ENCODE assay signal across 1 cellular context in the genomic region with DNA sequence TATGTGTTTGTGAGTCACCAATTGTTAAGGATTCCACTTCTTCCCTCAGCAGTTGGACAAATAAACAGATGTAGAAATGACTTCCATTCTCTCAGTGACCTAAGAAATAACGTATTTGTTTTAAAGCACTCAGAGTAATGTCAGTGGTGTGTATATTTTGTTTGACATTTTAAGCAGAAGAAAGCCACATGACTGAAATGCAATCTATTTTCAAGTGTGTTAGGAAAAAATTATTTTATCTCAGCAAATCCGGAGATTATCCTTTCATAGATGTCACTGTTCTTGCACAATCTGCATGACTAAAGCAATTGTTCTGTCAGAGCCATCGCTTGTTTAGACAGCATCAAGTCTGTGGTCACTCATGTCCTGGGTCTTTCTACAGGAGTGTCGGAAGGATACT.
A peak's percentile ranks its signal among the peaks of the same experiment; 100 is the strongest.
TF ChIP-seq lines count a peak whose summit lies in the region.

No MANE protein-coding gene starts in this region.

TF ChIP-seq in HCT116, 20 proteins besides CTCF, POLR2A, EP300 and RAD21:
- TF ChIP-seq TCF7L2 (IDR thresholded peaks at IDR 0.05; ENCODE audit: borderline replicate concordance, extremely low read depth, insufficient read depth, insufficient read length) (no peak), JUND (IDR thresholded peaks at IDR 0.05) (0 out of 2 replicates have a peak, but pooled peaks have one; percentile 14), CEBPB (IDR thresholded peaks at IDR 0.05; ENCODE audit: low read depth) (peak; percentile 72), EZH2 (IDR thresholded peaks at IDR 0.05) (no peak), EGR1 (IDR thresholded peaks at IDR 0.05; ENCODE audit: low read depth) (no peak), ATF3 (IDR thresholded peaks at IDR 0.05) (no peak), ELF1 (IDR thresholded peaks at IDR 0.05; ENCODE audit: borderline replicate concordance, low read depth) (no peak)
- TF ChIP-seq, protein P1, sequence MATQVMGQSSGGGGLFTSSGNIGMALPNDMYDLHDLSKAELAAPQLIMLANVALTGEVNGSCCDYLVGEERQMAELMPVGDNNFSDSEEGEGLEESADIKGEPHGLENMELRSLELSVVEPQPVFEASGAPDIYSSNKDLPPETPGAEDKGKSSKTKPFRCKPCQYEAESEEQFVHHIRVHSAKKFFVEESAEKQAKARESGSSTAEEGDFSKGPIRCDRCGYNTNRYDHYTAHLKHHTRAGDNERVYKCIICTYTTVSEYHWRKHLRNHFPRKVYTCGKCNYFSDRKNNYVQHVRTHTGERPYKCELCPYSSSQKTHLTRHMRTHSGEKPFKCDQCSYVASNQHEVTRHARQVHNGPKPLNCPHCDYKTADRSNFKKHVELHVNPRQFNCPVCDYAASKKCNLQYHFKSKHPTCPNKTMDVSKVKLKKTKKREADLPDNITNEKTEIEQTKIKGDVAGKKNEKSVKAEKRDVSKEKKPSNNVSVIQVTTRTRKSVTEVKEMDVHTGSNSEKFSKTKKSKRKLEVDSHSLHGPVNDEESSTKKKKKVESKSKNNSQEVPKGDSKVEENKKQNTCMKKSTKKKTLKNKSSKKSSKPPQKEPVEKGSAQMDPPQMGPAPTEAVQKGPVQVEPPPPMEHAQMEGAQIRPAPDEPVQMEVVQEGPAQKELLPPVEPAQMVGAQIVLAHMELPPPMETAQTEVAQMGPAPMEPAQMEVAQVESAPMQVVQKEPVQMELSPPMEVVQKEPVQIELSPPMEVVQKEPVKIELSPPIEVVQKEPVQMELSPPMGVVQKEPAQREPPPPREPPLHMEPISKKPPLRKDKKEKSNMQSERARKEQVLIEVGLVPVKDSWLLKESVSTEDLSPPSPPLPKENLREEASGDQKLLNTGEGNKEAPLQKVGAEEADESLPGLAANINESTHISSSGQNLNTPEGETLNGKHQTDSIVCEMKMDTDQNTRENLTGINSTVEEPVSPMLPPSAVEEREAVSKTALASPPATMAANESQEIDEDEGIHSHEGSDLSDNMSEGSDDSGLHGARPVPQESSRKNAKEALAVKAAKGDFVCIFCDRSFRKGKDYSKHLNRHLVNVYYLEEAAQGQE (IDR thresholded peaks at IDR 0.05; ENCODE audit: low read depth): no peak
